22 cellular contexts compared by ENCODE assay signal in the genomic region with DNA sequence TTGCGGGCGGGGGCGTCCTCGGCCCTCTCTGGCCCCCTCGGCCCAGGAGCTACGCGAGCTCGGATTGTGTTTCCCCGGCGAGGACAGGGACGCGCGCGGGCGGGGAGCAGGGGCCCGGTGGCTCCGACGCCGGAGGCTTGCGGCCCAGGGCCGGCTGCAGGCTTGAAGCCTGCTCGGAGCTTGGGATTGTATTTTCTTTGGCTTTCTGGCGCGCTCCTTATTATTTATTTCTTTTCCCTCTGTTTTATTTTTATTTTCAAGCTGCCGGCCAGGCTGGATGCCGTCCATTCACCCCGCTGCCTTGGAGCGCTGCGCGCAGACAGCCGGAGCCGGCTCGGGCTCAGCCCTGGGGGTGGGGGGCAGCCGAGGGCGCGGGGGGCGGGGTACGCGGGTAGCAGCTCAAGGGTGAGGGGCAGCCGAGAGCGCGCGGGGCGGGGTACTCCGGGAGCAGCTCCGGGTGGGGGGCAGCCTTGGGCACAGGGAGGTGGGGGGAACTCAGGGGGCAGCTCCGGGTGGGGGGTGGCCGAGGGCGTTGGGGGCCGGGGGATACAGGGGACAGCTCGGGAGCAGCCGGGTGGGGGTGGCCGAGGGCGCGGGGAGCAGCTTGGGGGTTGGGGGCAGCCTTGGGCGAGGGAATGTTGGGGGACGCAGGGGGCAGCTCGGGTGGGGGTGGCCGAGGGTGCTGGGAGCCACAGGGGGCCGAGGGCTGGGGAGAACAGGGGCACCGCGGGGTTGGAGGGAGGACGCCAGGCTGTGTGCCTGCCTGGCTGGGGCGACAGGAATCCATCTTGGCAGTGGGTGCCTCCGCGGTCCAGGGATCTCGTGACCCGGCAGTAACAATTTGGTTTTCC. TPM values are rescaled to one million over a fixed set of nuclear protein-coding genes. Genes with fewer than 3 reads are reported as not detected.
DNase-seq lines count a peak whose midpoint lies in the region; ATAC-seq, FAIRE-seq and TF ChIP-seq lines count a peak whose summit lies in the region.
"Had no signal": no experiment of that assay in that cellular context is flagged by ENCODE, and none has a peak within 500 bp of the region (broad histone marks: within the 10 kb centered on the region; RNA-seq: fewer than 3 reads in every experiment).

No MANE protein-coding gene starts in this region.

- DNase-seq in IMR-90 (no peak), fibroblast of peridontal ligament (ENCODE audit: extremely low read depth) (peak; percentile 10), left lung (no peak), HuH-7.5 (ENCODE audit: low spot score) (no peak), GM12891 (ENCODE audit: insufficient read length, low spot score) (no peak)
- no peak for DNase-seq in stimulated activated naive B cell treated with anti-CD40 and anti-IgM and Interleukin-4, amounts not matched to agents 10 μg/mL and 1 μg/mL and 100 μg/mL, for 72 hours
- DNase-seq in activated T-cell treated with anti-CD3 and anti-CD28 coated beads, Interleukin-2, amount 50 U/mL, for 72 hours = no peak
- DNase-seq: activated naive CD4-positive, alpha-beta T cell treated with Interleukin-2 at 50 U/mL for 16 hours; CD4-positive, alpha-beta T cell; NCI-H1105 treated with DMSO at 0.1 percent for 48 hours; NCI-H510A treated with DMSO at 0.1 percent for 48 hours; pancreas; stimulated activated CD4-positive, alpha-beta T cell treated with anti-CD3 and anti-CD28 coated beads, Interleukin-2, amount 100 ng/mL, for 48 hours had no signal

- no peaks in the 10 kb centered on the region for H3K36me3 ChIP-seq in IMR-90 (ENCODE audit: control insufficient read depth, insufficient read depth, low read length)
- H3K36me3 ChIP-seq in left lung = peaks cover 0 to 6% of the 10 kb centered on the region in 2 donors
- H3K36me3 ChIP-seq: pancreas had no signal

- H3K4ac ChIP-seq in IMR-90 (ENCODE audit: low read depth, low read length) = no peak overlapping the region

- H4K5ac ChIP-seq in IMR-90 (ENCODE audit: low read depth, low read length) = no peak overlapping the region

- no peaks in the 10 kb centered on the region for H3K27me3 ChIP-seq in IMR-90 (ENCODE audit: control insufficient read depth, insufficient read depth, low read length)
- peaks cover 0 to 16% of the 10 kb centered on the region in 2 donors for H3K27me3 ChIP-seq in left lung
- H3K27me3 ChIP-seq: pancreas had no signal

- POLR2A ChIA-PET in IMR-90 (lab: Charles Lee; ENCODE audit: unreplicated experiment) = no interaction called here

- H4K8ac ChIP-seq in IMR-90 (ENCODE audit: low read depth in 2 of 2, low read length in 2 of 2) = no peak overlapping the region

- H3K9me1 ChIP-seq in IMR-90 (ENCODE audit: insufficient read depth, low read length) = no peaks in the 10 kb centered on the region

- H3K9me3 Mint-ChIP-seq in stimulated activated naive B cell treated with anti-CD40 and anti-IgM and Interleukin-4, amounts not matched to agents 10 μg/mL and 1 μg/mL and 100 μg/mL, for 72 hours = no peaks in the 10 kb centered on the region
- H3K9me3 Mint-ChIP-seq in activated T-cell treated with anti-CD3 and anti-CD28 coated beads, Interleukin-2, amount 50 U/mL, for 72 hours = no peaks in the 10 kb centered on the region
- H3K9me3 Mint-ChIP-seq: CD4-positive, alpha-beta T cell; stimulated activated naive CD8-positive, alpha-beta T cell treated with anti-CD3 and anti-CD28 coated beads, Interleukin-15, Interleukin-2, amounts not matched to agents 100 ng/mL and 50 ng/mL, for 24 hours had no signal

- H2AK9ac ChIP-seq in IMR-90 (replicated peaks; ENCODE audit: low read depth, low read length, poor library complexity) = no peak overlapping the region

- TF ChIP-seq CTCF in IMR-90 (conservative IDR thresholded peaks at IDR 0.05; ENCODE audit: low read depth, low read length) (no peak), left lung (IDR thresholded peaks at IDR 0.05) (no peak)

- TF ChIP-seq RAD21 in IMR-90 (IDR thresholded peaks at IDR 0.05; ENCODE audit: low read length) = no peak

- H3K56ac ChIP-seq in IMR-90 (ENCODE audit: extremely low read depth, insufficient read depth, low read length) = no peak overlapping the region

- WGBS in IMR-90 (ENCODE audit: extremely low coverage in 2 of 2, insufficient read length in 1 of 2), 2 experiments = no CpG with 5 or more reads among the region's 68 CpGs

- TF ChIP-seq POLR2A in IMR-90 (IDR thresholded peaks at IDR 0.05; ENCODE audit: low read depth, low read length) = no peak
- TF ChIP-seq POLR2A in GM12891 (IDR thresholded peaks at IDR 0.05; ENCODE audit: low read depth, low read length) = no peak

- FAIRE-seq in GM12891 (lab: Jason Lieb, UNC) = no peak
- FAIRE-seq: G401.6, GM18507, H54, pancreas had no signal

- H3K4me3 ChIP-seq in IMR-90 (ENCODE audit: insufficient read depth, low read depth, low read length) (no peak overlapping the region), left lung (no peak overlapping the region)

- in situ Hi-C loops in IMR-90 (cut with MboI; ENCODE audit: low sequenced_read_pairs) = loop anchor here (5.0 to 10.0 kb wide), 3 partner anchors 192 to 790 kb away; no protein-coding TSS in a partner anchor

- no peak overlapping the region for H3K23ac ChIP-seq in IMR-90 (ENCODE audit: low read depth, low read length)

- no peak overlapping the region for H2BK20ac ChIP-seq in IMR-90 (ENCODE audit: low read depth, low read length)

- H3K79me1 ChIP-seq in IMR-90 (ENCODE audit: low read depth in 1 of 2, low read length in 2 of 2) = no peaks in the 10 kb centered on the region

- H3K36me3 Mint-ChIP-seq in stimulated activated naive B cell treated with anti-CD40 and anti-IgM and Interleukin-4, amounts not matched to agents 10 μg/mL and 1 μg/mL and 100 μg/mL, for 72 hours = peaks cover 9 to 42% of the 10 kb centered on the region in 2 donors
- no peaks in the 10 kb centered on the region for H3K36me3 Mint-ChIP-seq in activated T-cell treated with anti-CD3 and anti-CD28 coated beads, Interleukin-2, amount 50 U/mL, for 72 hours (ENCODE audit: insufficient read depth in 2 of 2)

- no peak overlapping the region for H3K9ac ChIP-seq in IMR-90 (ENCODE audit: low read depth, low read length)

- peak overlapping the region; percentile 60 for H3K4me3 Mint-ChIP-seq in stimulated activated naive B cell treated with anti-CD40 and anti-IgM and Interleukin-4, amounts not matched to agents 10 μg/mL and 1 μg/mL and 100 μg/mL, for 72 hours
- no peak overlapping the region for H3K4me3 Mint-ChIP-seq in activated T-cell treated with anti-CD3 and anti-CD28 coated beads, Interleukin-2, amount 50 U/mL, for 72 hours
- H3K4me3 Mint-ChIP-seq: CD4-positive, alpha-beta T cell; stimulated activated naive CD8-positive, alpha-beta T cell treated with anti-CD3 and anti-CD28 coated beads, Interleukin-15, Interleukin-2, amounts not matched to agents 100 ng/mL and 50 ng/mL, for 24 hours had no signal

- ATAC-seq in IMR-90 (ENCODE audit: low read depth) (peak; percentile 66), left lung (peak; percentile 17), HG02973 (IDR thresholded peaks at IDR 0.05; ENCODE audit: unreplicated experiment) (no peak)
- no peak for ATAC-seq in stimulated activated naive B cell treated with anti-CD40 and anti-IgM and Interleukin-4, amounts not matched to agents 10 μg/mL and 1 μg/mL and 100 μg/mL, for 72 hours (replicated peaks)
- ATAC-seq in activated T-cell treated with anti-CD3 and anti-CD28 coated beads, Interleukin-2, amount 50 U/mL, for 72 hours (replicated peaks in 1 of 2) = no peak

- CTCF ChIA-PET in IMR-90 (lab: Yijun Ruan, JAX) = interaction anchor here (0.6 kb wide), 1 partner anchor 652 kb away, joined by 4 read pairs; no protein-coding TSS in a partner anchor

- no peak overlapping the region for H2BK120ac ChIP-seq in IMR-90 (ENCODE audit: low read depth, low read length)

- intact Hi-C loops in IMR-90 (cut with micrococcal nuclease) (no loop called here), left lung (cut with DNase I) (no loop called here)

- no peak overlapping the region for H3K14ac ChIP-seq in IMR-90 (replicated peaks; ENCODE audit: low read depth, low read length)

- H4K91ac ChIP-seq in IMR-90 (ENCODE audit: insufficient read depth, low read depth, low read length) = no peak overlapping the region

- no peak overlapping the region for H2BK5ac ChIP-seq in IMR-90 (ENCODE audit: low read depth, low read length, poor library complexity, severe bottlenecking)

- H3K4me2 ChIP-seq in IMR-90 (ENCODE audit: low read depth, low read length) = no peak overlapping the region; the same call in 1 of the 2 replicates

- H3K27me3 Mint-ChIP-seq in stimulated activated naive B cell treated with anti-CD40 and anti-IgM and Interleukin-4, amounts not matched to agents 10 μg/mL and 1 μg/mL and 100 μg/mL, for 72 hours = no peaks in the 10 kb centered on the region
- no peaks in the 10 kb centered on the region for H3K27me3 Mint-ChIP-seq in activated T-cell treated with anti-CD3 and anti-CD28 coated beads, Interleukin-2, amount 50 U/mL, for 72 hours (ENCODE audit: low read depth)
- H3K27me3 Mint-ChIP-seq: CD4-positive, alpha-beta T cell; stimulated activated naive CD8-positive, alpha-beta T cell treated with anti-CD3 and anti-CD28 coated beads, Interleukin-15, Interleukin-2, amounts not matched to agents 100 ng/mL and 50 ng/mL, for 24 hours had no signal

- peaks cover 2% of the 10 kb centered on the region; the same call in 1 of the 2 replicates for H3K9me3 ChIP-seq in IMR-90 (ENCODE audit: control insufficient read depth, insufficient read depth, low read length)
- H3K9me3 ChIP-seq in left lung = no peaks in the 10 kb centered on the region
- H3K9me3 ChIP-seq: pancreas had no signal

- H2BK15ac ChIP-seq in IMR-90 (ENCODE audit: low read depth, low read length) = no peak overlapping the region

- no peak overlapping the region for H3K27ac ChIP-seq in IMR-90 (ENCODE audit: insufficient read depth, low read length)
- no peak overlapping the region for H3K27ac ChIP-seq in left lung
- H3K27ac ChIP-seq: pancreas had no signal

- no peak overlapping the region for H2AK5ac ChIP-seq in IMR-90 (ENCODE audit: low read depth, low read length)

- H2AFZ ChIP-seq in IMR-90 (replicated peaks; ENCODE audit: low read length, poor library complexity) = peak overlapping the region; percentile 67

- BruUV-seq in IMR-90 (replicated peaks; lab: Mats Ljungman, UMichigan) = no TSS peak

- peak overlapping the region; percentile 69 for H3K27ac Mint-ChIP-seq in stimulated activated naive B cell treated with anti-CD40 and anti-IgM and Interleukin-4, amounts not matched to agents 10 μg/mL and 1 μg/mL and 100 μg/mL, for 72 hours
- H3K27ac Mint-ChIP-seq in activated T-cell treated with anti-CD3 and anti-CD28 coated beads, Interleukin-2, amount 50 U/mL, for 72 hours = no peak overlapping the region
- H3K27ac Mint-ChIP-seq: CD4-positive, alpha-beta T cell; stimulated activated naive CD8-positive, alpha-beta T cell treated with anti-CD3 and anti-CD28 coated beads, Interleukin-15, Interleukin-2, amounts not matched to agents 100 ng/mL and 50 ng/mL, for 24 hours had no signal

- H3K4me1 ChIP-seq in IMR-90 (ENCODE audit: control insufficient read depth, insufficient read depth, low read length) = no peaks in the 10 kb centered on the region
- H3K4me1 ChIP-seq in left lung = peaks cover 0 to 11% of the 10 kb centered on the region in 2 donors
- H3K4me1 ChIP-seq: pancreas had no signal

- no peak overlapping the region for H3K18ac ChIP-seq in IMR-90 (ENCODE audit: low read depth, low read length)

- H3K4me1 Mint-ChIP-seq in stimulated activated naive B cell treated with anti-CD40 and anti-IgM and Interleukin-4, amounts not matched to agents 10 μg/mL and 1 μg/mL and 100 μg/mL, for 72 hours = peaks cover 13 to 23% of the 10 kb centered on the region in 2 donors
- peaks cover under 1% of the 10 kb centered on the region for H3K4me1 Mint-ChIP-seq in activated T-cell treated with anti-CD3 and anti-CD28 coated beads, Interleukin-2, amount 50 U/mL, for 72 hours (ENCODE audit: low read depth)

- dilution Hi-C loops in IMR-90 (cut with HindIII; ENCODE audit: low sequenced_read_pairs, unreplicated experiment) = loop anchor here (25.0 kb wide), 1 partner anchor 637 kb away; no protein-coding TSS in a partner anchor

- H4K20me1 ChIP-seq in IMR-90 (ENCODE audit: insufficient read depth, low read length) = no peaks in the 10 kb centered on the region

RNA-seq across cellular contexts. Expression of gene KCNJ1, which starts 42.7 kb away (rescaled TPM):
- total RNA-seq in IMR-90 (2012; rRNA removed) (not detected in 2 replicates), left lung (not detected)
- not detected in 2 replicates for polyA plus RNA-seq in IMR-90 (2012; rRNA removed)
- polyA plus RNA-seq in IMR-90 (2012; cell fraction: cytosol; rRNA removed) = not detected in 2 replicates
- polyA plus RNA-seq in IMR-90 (2012; cell fraction: nucleus; rRNA removed; ENCODE audit: low replicate concordance) = 0.17 TPM in 1 of 2 replicates, not detected in the other
- not detected for polyA plus RNA-seq in GM12891 (2012; ENCODE audit: low read depth, missing spikeins)
- total RNA-seq in activated T-cell treated with anti-CD3 and anti-CD28 coated beads, Interleukin-2, amount 50 U/mL, for 72 hours = not detected
- total RNA-seq: activated CD8-positive, alpha-beta memory T cell treated with anti-CD3 and anti-CD28 coated beads for 36 hours; chondrocyte; HT-29; RPMI7951 had no signal

Comparison
In these comparisons a context has a peak if more than half of its experiments do, and no peak if none do; other contexts are left out.
1. ATAC-seq: peak in IMR-90 (single experiment) and left lung (single experiment); none in stimulated activated naive B cell treated with anti-CD40 and anti-IgM and Interleukin-4, amounts not matched to agents 10 μg/mL and 1 μg/mL and 100 μg/mL, for 72 hours (0 of 2), activated T-cell treated with anti-CD3 and anti-CD28 coated beads, Interleukin-2, amount 50 U/mL, for 72 hours (0 of 2) and HG02973 (single experiment).
2. H3K4me3 Mint-ChIP-seq: peak in stimulated activated naive B cell treated with anti-CD40 and anti-IgM and Interleukin-4, amounts not matched to agents 10 μg/mL and 1 μg/mL and 100 μg/mL, for 72 hours (2 of 2); none in activated T-cell treated with anti-CD3 and anti-CD28 coated beads, Interleukin-2, amount 50 U/mL, for 72 hours (0 of 2).